ENCODE assay signal across 9 cellular contexts in the genomic region with DNA sequence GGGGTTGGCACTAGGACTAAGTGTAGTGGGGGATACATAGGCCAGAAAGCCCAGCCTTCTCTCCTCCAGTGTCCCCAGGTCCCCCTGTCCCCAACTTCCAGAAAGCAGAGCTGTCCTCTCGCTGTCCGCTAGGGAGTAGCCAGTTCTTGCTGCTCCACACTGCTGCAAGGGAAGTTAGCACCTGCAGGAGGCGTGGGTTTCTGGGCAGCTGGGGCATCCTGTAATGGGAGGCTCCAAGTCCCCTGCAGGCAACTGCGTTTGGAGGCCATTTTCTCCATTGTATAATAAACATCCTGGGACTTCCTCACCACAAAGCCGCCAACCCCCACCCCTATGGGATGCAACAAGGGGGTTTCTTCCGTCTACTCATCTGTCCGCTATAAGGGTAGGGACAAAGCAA. TPM values are rescaled to one million over a fixed set of nuclear protein-coding genes. Genes with fewer than 3 reads are reported as not detected.
DNase-seq lines count a peak whose midpoint lies in the region; ATAC-seq, FAIRE-seq and TF ChIP-seq lines count a peak whose summit lies in the region.
"Had no signal": no experiment of that assay in that cellular context is flagged by ENCODE, and none has a peak within 500 bp of the region (broad histone marks: within the 10 kb centered on the region; RNA-seq: fewer than 3 reads in every experiment).

No MANE protein-coding gene starts in this region.

- peaks cover 5% of the 10 kb centered on the region for H3K36me3 Mint-ChIP-seq in neural progenitor cell

- peak overlapping the region; percentile 61 for H3K4me3 ChIP-seq in neural progenitor cell

- H3F3A ChIP-seq in neural progenitor cell (ENCODE audit: low read depth), result peaks cover 34% of the 10 kb centered on the region

- peaks cover 35% of the 10 kb centered on the region for H3K4me1 Mint-ChIP-seq in neural progenitor cell

- peak; percentile 84 for DNase-seq in ELR (ENCODE audit: low read depth)
- DNase-seq in NCI-H1930 (lab: John Stamatoyannopoulos, UW), result peak; percentile 28 to 45
- peak; percentile 84 for DNase-seq in cerebellar cortex (ENCODE audit: low spot score)
- peak; percentile 93 for DNase-seq in neural progenitor cell (ENCODE audit: low spot score)
- no peak for DNase-seq in GF-D8 (lab: John Stamatoyannopoulos, UW)
- no peak for DNase-seq in RCC 7860 (ENCODE audit: low spot score)
- DNase-seq in HK-2 (ENCODE audit: unreplicated experiment), result no peak
- DNase-seq: gastrocnemius medialis had no signal

- no peak overlapping the region for H3K27ac ChIP-seq in neural progenitor cell
- H3K27ac ChIP-seq: gastrocnemius medialis had no signal

- no peaks in the 10 kb centered on the region for H3K79me2 ChIP-seq in neural progenitor cell (ENCODE audit: low read depth)

- H3K4me3 Mint-ChIP-seq in neural progenitor cell, result peak overlapping the region; percentile 96

- H3K9me3 ChIP-seq in neural progenitor cell (ENCODE audit: low read depth), result no peaks in the 10 kb centered on the region
- H3K9me3 ChIP-seq: gastrocnemius medialis had no signal

- no peak overlapping the region for H3K9ac ChIP-seq in neural progenitor cell

- no peak overlapping the region for H3K27ac Mint-ChIP-seq in neural progenitor cell

- H4K20me1 ChIP-seq in neural progenitor cell (ENCODE audit: low read depth), result no peaks in the 10 kb centered on the region

- no peak for FAIRE-seq in RCC 7860 (lab: Jason Lieb, UNC)

- peaks cover 28% of the 10 kb centered on the region for H3K27me3 Mint-ChIP-seq in neural progenitor cell (ENCODE audit: insufficient read depth, low read depth)

- peaks cover 16% of the 10 kb centered on the region for H3K4me1 ChIP-seq in neural progenitor cell

- H3K36me3 ChIP-seq in neural progenitor cell, result no peaks in the 10 kb centered on the region
- H3K36me3 ChIP-seq: gastrocnemius medialis had no signal

- peak overlapping the region; percentile 12 for H2AFZ ChIP-seq in neural progenitor cell (replicated peaks)

- H3K9me3 Mint-ChIP-seq in neural progenitor cell, result no peaks in the 10 kb centered on the region

- no peak for ATAC-seq in GM18907 (IDR thresholded peaks at IDR 0.05; ENCODE audit: unreplicated experiment)

- TF ChIP-seq CTCF in neural progenitor cell (IDR thresholded peaks at IDR 0.05), result peak; percentile 73

- H3K27me3 ChIP-seq in neural progenitor cell, result peaks cover 51% of the 10 kb centered on the region

- peak overlapping the region; percentile 96 for H3K4me2 ChIP-seq in neural progenitor cell

RNA-seq across cellular contexts. Expression of gene RPRML, which starts 1.7 kb away (rescaled TPM):
- 0.65 TPM in 1 of 2 replicates, not detected in the other for total RNA-seq in neural progenitor cell (ENCODE audit: low replicate concordance)

RNA-seq across cellular contexts. Expression of gene GOSR2, which starts 54.4 kb away (rescaled TPM):
- total RNA-seq in neural progenitor cell (ENCODE audit: low replicate concordance), result 29.2 and 33.6 TPM in 2 replicates

Comparison
In these comparisons a context has a peak if more than half of its experiments do, and no peak if none do; other contexts are left out.
1. DNase-seq: peak in ELR (single experiment), NCI-H1930 (2 of 2), cerebellar cortex (single experiment) and neural progenitor cell (single experiment); none in GF-D8 (single experiment), RCC 7860 (single experiment) and HK-2 (single experiment).